1 cellular context compared by ENCODE assay signal in the genomic region with DNA sequence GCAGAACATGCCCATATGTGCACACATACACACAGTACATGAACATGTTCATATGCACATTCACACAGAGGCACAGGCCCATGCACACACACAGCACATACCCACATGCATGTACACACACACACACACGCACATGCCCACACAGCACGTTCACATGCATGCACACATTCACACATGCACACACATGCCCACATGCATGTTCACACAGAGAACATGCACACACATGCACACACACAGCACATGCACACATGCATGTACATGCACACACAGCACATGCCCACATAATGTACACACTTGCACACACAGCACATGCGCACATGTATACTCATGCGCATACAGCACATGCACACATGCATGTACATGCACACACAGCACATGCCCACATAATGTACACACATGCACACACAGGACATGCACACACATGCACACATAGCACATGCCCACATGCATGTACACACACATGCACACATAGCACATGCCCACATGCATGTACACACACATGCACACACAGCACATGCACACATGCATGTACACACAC.
TF ChIP-seq lines count a peak whose summit lies in the region.

No MANE protein-coding gene starts in this region.

TF ChIP-seq in HepG2, 621 proteins besides CTCF, POLR2A, EP300 and RAD21 (continues in another document):
- TF ChIP-seq, protein P1, sequence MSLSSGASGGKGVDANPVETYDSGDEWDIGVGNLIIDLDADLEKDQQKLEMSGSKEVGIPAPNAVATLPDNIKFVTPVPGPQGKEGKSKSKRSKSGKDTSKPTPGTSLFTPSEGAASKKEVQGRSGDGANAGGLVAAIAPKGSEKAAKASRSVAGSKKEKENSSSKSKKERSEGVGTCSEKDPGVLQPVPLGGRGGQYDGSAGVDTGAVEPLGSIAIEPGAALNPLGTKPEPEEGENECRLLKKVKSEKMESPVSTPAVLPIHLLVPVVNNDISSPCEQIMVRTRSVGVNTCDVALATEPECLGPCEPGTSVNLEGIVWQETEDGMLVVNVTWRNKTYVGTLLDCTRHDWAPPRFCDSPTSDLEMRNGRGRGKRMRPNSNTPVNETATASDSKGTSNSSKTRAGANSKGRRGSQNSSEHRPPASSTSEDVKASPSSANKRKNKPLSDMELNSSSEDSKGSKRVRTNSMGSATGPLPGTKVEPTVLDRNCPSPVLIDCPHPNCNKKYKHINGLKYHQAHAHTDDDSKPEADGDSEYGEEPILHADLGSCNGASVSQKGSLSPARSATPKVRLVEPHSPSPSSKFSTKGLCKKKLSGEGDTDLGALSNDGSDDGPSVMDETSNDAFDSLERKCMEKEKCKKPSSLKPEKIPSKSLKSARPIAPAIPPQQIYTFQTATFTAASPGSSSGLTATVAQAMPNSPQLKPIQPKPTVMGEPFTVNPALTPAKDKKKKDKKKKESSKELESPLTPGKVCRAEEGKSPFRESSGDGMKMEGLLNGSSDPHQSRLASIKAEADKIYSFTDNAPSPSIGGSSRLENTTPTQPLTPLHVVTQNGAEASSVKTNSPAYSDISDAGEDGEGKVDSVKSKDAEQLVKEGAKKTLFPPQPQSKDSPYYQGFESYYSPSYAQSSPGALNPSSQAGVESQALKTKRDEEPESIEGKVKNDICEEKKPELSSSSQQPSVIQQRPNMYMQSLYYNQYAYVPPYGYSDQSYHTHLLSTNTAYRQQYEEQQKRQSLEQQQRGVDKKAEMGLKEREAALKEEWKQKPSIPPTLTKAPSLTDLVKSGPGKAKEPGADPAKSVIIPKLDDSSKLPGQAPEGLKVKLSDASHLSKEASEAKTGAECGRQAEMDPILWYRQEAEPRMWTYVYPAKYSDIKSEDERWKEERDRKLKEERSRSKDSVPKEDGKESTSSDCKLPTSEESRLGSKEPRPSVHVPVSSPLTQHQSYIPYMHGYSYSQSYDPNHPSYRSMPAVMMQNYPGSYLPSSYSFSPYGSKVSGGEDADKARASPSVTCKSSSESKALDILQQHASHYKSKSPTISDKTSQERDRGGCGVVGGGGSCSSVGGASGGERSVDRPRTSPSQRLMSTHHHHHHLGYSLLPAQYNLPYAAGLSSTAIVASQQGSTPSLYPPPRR (CRISPR knock-in tag; IDR thresholded peaks at IDR 0.05; ENCODE audit: borderline replicate concordance) = no peak
- peak; percentile 65; the same call in 1 of the 2 replicates for TF ChIP-seq ZHX1 (CRISPR knock-in tag; IDR thresholded peaks at IDR 0.05; ENCODE audit: low read depth)
- TF ChIP-seq ZC3H4 (CRISPR knock-in tag; IDR thresholded peaks at IDR 0.05; ENCODE audit: borderline replicate concordance) = no peak
- TF ChIP-seq NONO (IDR thresholded peaks at IDR 0.05) = no peak
- TF ChIP-seq NONO (CRISPR knock-in tag; conservative IDR thresholded peaks at IDR 0.05) = peak; percentile 69
- TF ChIP-seq ZNF33A (CRISPR knock-in tag; IDR thresholded peaks at IDR 0.05; ENCODE audit: borderline replicate concordance) = no peak
- TF ChIP-seq, protein P2, sequence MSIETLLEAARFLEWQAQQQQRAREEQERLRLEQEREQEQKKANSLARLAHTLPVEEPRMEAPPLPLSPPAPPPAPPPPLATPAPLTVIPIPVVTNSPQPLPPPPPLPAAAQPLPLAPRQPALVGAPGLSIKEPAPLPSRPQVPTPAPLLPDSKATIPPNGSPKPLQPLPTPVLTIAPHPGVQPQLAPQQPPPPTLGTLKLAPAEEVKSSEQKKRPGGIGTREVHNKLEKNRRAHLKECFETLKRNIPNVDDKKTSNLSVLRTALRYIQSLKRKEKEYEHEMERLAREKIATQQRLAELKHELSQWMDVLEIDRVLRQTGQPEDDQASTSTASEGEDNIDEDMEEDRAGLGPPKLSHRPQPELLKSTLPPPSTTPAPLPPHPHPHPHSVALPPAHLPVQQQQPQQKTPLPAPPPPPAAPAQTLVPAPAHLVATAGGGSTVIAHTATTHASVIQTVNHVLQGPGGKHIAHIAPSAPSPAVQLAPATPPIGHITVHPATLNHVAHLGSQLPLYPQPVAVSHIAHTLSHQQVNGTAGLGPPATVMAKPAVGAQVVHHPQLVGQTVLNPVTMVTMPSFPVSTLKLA (IDR thresholded peaks at IDR 0.05) = peak; percentile 99
- TF ChIP-seq, protein P3, sequence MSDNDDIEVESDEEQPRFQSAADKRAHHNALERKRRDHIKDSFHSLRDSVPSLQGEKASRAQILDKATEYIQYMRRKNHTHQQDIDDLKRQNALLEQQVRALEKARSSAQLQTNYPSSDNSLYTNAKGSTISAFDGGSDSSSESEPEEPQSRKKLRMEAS (IDR thresholded peaks at IDR 0.05) = 0 out of 2 replicates have a peak, but pooled peaks have one; percentile 5
- no peak for TF ChIP-seq TRAFD1 (CRISPR knock-in tag; IDR thresholded peaks at IDR 0.05; ENCODE audit: borderline replicate concordance)
- TF ChIP-seq HOXA7 (CRISPR knock-in tag; IDR thresholded peaks at IDR 0.05) = peak; percentile 90
- TF ChIP-seq TARDBP (CRISPR knock-in tag; IDR thresholded peaks at IDR 0.05) = peak; percentile 92
- 0 out of 2 replicates have a peak, but pooled peaks have one; percentile 50 for TF ChIP-seq ZNF207 (IDR thresholded peaks at IDR 0.05; ENCODE audit: borderline replicate concordance)
- no peak for TF ChIP-seq FOXC1 (CRISPR knock-in tag; IDR thresholded peaks at IDR 0.05; ENCODE audit: borderline replicate concordance)
- TF ChIP-seq SOX6 (IDR thresholded peaks at IDR 0.05) = no peak
- TF ChIP-seq SOX6 (CRISPR knock-in tag; IDR thresholded peaks at IDR 0.05) = no peak
- TF ChIP-seq, protein P4, sequence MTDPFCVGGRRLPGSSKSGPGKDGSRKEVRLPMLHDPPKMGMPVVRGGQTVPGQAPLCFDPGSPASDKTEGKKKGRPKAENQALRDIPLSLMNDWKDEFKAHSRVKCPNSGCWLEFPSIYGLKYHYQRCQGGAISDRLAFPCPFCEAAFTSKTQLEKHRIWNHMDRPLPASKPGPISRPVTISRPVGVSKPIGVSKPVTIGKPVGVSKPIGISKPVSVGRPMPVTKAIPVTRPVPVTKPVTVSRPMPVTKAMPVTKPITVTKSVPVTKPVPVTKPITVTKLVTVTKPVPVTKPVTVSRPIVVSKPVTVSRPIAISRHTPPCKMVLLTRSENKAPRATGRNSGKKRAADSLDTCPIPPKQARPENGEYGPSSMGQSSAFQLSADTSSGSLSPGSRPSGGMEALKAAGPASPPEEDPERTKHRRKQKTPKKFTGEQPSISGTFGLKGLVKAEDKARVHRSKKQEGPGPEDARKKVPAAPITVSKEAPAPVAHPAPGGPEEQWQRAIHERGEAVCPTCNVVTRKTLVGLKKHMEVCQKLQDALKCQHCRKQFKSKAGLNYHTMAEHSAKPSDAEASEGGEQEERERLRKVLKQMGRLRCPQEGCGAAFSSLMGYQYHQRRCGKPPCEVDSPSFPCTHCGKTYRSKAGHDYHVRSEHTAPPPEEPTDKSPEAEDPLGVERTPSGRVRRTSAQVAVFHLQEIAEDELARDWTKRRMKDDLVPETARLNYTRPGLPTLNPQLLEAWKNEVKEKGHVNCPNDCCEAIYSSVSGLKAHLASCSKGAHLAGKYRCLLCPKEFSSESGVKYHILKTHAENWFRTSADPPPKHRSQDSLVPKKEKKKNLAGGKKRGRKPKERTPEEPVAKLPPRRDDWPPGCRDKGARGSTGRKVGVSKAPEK (CRISPR knock-in tag; IDR thresholded peaks at IDR 0.05; ENCODE audit: borderline replicate concordance) = peak; percentile 55; the same call in 1 of the 2 replicates
- TF ChIP-seq, protein P5, sequence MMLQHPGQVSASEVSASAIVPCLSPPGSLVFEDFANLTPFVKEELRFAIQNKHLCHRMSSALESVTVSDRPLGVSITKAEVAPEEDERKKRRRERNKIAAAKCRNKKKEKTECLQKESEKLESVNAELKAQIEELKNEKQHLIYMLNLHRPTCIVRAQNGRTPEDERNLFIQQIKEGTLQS (CRISPR knock-in tag; IDR thresholded peaks at IDR 0.05) = no peak
- TF ChIP-seq HNRNPL (IDR thresholded peaks at IDR 0.05; ENCODE audit: low read depth, low read length) = no peak
- no peak for TF ChIP-seq ZNF263 (CRISPR knock-in tag; IDR thresholded peaks at IDR 0.05)
- 0 out of 2 replicates have a peak, but pooled peaks have one; percentile 30 for TF ChIP-seq ZC3H13 (CRISPR knock-in tag; IDR thresholded peaks at IDR 0.05)
- TF ChIP-seq, protein P6, sequence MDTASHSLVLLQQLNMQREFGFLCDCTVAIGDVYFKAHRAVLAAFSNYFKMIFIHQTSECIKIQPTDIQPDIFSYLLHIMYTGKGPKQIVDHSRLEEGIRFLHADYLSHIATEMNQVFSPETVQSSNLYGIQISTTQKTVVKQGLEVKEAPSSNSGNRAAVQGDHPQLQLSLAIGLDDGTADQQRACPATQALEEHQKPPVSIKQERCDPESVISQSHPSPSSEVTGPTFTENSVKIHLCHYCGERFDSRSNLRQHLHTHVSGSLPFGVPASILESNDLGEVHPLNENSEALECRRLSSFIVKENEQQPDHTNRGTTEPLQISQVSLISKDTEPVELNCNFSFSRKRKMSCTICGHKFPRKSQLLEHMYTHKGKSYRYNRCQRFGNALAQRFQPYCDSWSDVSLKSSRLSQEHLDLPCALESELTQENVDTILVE (CRISPR knock-in tag; IDR thresholded peaks at IDR 0.05) = no peak
- TF ChIP-seq ZNF773 (CRISPR knock-in tag; IDR thresholded peaks at IDR 0.05; ENCODE audit: borderline replicate concordance) = no peak
- no peak for TF ChIP-seq ZNF766 (CRISPR knock-in tag; IDR thresholded peaks at IDR 0.05; ENCODE audit: borderline replicate concordance)
- peak; percentile 82 for TF ChIP-seq PHB2 (IDR thresholded peaks at IDR 0.05; ENCODE audit: partially characterized antibody)
- TF ChIP-seq SMC3 (IDR thresholded peaks at IDR 0.05; ENCODE audit: low read length) = no peak
- no peak for TF ChIP-seq ARNTL (CRISPR knock-in tag; IDR thresholded peaks at IDR 0.05)
- peak; percentile 80; the same call in 1 of the 2 replicates for TF ChIP-seq LBX2 (CRISPR knock-in tag; IDR thresholded peaks at IDR 0.05; ENCODE audit: borderline replicate concordance)
- TF ChIP-seq CENPT (CRISPR knock-in tag; IDR thresholded peaks at IDR 0.05; ENCODE audit: low read depth) = 0 out of 2 replicates have a peak, but pooled peaks have one; percentile 71
- TF ChIP-seq, protein P7, sequence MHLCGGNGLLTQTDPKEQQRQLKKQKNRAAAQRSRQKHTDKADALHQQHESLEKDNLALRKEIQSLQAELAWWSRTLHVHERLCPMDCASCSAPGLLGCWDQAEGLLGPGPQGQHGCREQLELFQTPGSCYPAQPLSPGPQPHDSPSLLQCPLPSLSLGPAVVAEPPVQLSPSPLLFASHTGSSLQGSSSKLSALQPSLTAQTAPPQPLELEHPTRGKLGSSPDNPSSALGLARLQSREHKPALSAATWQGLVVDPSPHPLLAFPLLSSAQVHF (CRISPR knock-in tag; IDR thresholded peaks at IDR 0.05) = peak; percentile 60; the same call in 1 of the 2 replicates
- TF ChIP-seq MBNL3 (CRISPR knock-in tag; conservative IDR thresholded peaks at IDR 0.05) = no peak
- TF ChIP-seq SP1 (IDR thresholded peaks at IDR 0.05) = peak; percentile 11; the same call in 1 of the 2 replicates
- TF ChIP-seq SP1 (CRISPR knock-in tag; IDR thresholded peaks at IDR 0.05) = no peak
- TF ChIP-seq ZNF331 (CRISPR knock-in tag; IDR thresholded peaks at IDR 0.05) = no peak
- 0 out of 2 replicates have a peak, but pooled peaks have one; percentile 62 for TF ChIP-seq ZNF589 (CRISPR knock-in tag; conservative IDR thresholded peaks at IDR 0.05)
- TF ChIP-seq, protein P8, sequence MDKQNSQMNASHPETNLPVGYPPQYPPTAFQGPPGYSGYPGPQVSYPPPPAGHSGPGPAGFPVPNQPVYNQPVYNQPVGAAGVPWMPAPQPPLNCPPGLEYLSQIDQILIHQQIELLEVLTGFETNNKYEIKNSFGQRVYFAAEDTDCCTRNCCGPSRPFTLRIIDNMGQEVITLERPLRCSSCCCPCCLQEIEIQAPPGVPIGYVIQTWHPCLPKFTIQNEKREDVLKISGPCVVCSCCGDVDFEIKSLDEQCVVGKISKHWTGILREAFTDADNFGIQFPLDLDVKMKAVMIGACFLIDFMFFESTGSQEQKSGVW (CRISPR knock-in tag; IDR thresholded peaks at IDR 0.05; ENCODE audit: borderline replicate concordance) = no peak
- TF ChIP-seq, protein P9, sequence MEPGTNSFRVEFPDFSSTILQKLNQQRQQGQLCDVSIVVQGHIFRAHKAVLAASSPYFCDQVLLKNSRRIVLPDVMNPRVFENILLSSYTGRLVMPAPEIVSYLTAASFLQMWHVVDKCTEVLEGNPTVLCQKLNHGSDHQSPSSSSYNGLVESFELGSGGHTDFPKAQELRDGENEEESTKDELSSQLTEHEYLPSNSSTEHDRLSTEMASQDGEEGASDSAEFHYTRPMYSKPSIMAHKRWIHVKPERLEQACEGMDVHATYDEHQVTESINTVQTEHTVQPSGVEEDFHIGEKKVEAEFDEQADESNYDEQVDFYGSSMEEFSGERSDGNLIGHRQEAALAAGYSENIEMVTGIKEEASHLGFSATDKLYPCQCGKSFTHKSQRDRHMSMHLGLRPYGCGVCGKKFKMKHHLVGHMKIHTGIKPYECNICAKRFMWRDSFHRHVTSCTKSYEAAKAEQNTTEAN (CRISPR knock-in tag; conservative IDR thresholded peaks at IDR 0.05) = no peak
- TF ChIP-seq ZNF282 (IDR thresholded peaks at IDR 0.05; ENCODE audit: partially characterized antibody) = peak; percentile 55
